In the genomic region with DNA sequence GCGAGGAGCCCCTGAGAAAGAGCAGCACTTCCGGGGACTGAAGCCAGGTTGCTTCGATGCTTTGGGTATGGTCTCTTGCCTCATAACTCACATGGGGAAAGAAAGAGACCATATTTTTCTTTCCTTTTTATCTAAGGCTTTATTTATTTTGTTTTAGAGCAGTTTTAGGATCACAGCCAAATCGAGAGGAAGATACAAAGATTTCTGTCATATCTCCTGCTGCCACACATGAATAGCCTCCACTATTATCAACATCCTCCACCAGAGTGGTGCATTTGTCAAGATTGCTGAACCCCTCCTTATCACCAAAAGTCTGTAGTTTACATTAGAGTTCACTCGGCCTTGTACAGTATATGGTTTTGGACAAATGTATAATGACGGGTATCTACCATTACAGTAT, we compare ENCODE assay signal across 1 cellular context.
TF ChIP-seq lines count a peak whose summit lies in the region.

No MANE protein-coding gene starts in this region.

TF ChIP-seq in K562, 482 proteins besides CTCF, POLR2A, EP300 and RAD21 (continued from another document and continues in another):
- TF ChIP-seq, protein P1, sequence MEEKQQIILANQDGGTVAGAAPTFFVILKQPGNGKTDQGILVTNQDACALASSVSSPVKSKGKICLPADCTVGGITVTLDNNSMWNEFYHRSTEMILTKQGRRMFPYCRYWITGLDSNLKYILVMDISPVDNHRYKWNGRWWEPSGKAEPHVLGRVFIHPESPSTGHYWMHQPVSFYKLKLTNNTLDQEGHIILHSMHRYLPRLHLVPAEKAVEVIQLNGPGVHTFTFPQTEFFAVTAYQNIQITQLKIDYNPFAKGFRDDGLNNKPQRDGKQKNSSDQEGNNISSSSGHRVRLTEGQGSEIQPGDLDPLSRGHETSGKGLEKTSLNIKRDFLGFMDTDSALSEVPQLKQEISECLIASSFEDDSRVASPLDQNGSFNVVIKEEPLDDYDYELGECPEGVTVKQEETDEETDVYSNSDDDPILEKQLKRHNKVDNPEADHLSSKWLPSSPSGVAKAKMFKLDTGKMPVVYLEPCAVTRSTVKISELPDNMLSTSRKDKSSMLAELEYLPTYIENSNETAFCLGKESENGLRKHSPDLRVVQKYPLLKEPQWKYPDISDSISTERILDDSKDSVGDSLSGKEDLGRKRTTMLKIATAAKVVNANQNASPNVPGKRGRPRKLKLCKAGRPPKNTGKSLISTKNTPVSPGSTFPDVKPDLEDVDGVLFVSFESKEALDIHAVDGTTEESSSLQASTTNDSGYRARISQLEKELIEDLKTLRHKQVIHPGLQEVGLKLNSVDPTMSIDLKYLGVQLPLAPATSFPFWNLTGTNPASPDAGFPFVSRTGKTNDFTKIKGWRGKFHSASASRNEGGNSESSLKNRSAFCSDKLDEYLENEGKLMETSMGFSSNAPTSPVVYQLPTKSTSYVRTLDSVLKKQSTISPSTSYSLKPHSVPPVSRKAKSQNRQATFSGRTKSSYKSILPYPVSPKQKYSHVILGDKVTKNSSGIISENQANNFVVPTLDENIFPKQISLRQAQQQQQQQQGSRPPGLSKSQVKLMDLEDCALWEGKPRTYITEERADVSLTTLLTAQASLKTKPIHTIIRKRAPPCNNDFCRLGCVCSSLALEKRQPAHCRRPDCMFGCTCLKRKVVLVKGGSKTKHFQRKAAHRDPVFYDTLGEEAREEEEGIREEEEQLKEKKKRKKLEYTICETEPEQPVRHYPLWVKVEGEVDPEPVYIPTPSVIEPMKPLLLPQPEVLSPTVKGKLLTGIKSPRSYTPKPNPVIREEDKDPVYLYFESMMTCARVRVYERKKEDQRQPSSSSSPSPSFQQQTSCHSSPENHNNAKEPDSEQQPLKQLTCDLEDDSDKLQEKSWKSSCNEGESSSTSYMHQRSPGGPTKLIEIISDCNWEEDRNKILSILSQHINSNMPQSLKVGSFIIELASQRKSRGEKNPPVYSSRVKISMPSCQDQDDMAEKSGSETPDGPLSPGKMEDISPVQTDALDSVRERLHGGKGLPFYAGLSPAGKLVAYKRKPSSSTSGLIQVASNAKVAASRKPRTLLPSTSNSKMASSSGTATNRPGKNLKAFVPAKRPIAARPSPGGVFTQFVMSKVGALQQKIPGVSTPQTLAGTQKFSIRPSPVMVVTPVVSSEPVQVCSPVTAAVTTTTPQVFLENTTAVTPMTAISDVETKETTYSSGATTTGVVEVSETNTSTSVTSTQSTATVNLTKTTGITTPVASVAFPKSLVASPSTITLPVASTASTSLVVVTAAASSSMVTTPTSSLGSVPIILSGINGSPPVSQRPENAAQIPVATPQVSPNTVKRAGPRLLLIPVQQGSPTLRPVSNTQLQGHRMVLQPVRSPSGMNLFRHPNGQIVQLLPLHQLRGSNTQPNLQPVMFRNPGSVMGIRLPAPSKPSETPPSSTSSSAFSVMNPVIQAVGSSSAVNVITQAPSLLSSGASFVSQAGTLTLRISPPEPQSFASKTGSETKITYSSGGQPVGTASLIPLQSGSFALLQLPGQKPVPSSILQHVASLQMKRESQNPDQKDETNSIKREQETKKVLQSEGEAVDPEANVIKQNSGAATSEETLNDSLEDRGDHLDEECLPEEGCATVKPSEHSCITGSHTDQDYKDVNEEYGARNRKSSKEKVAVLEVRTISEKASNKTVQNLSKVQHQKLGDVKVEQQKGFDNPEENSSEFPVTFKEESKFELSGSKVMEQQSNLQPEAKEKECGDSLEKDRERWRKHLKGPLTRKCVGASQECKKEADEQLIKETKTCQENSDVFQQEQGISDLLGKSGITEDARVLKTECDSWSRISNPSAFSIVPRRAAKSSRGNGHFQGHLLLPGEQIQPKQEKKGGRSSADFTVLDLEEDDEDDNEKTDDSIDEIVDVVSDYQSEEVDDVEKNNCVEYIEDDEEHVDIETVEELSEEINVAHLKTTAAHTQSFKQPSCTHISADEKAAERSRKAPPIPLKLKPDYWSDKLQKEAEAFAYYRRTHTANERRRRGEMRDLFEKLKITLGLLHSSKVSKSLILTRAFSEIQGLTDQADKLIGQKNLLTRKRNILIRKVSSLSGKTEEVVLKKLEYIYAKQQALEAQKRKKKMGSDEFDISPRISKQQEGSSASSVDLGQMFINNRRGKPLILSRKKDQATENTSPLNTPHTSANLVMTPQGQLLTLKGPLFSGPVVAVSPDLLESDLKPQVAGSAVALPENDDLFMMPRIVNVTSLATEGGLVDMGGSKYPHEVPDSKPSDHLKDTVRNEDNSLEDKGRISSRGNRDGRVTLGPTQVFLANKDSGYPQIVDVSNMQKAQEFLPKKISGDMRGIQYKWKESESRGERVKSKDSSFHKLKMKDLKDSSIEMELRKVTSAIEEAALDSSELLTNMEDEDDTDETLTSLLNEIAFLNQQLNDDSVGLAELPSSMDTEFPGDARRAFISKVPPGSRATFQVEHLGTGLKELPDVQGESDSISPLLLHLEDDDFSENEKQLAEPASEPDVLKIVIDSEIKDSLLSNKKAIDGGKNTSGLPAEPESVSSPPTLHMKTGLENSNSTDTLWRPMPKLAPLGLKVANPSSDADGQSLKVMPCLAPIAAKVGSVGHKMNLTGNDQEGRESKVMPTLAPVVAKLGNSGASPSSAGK (IDR thresholded peaks at IDR 0.05) = no peak
- TF ChIP-seq DACH1 (IDR thresholded peaks at IDR 0.05; ENCODE audit: partially characterized antibody) (no peak), NR4A1 (CRISPR knock-in tag; IDR thresholded peaks at IDR 0.05) (no peak), NR4A1 (tag; IDR thresholded peaks at IDR 0.05) (peak; percentile 67; the same call in 1 of the 2 replicates), PPARD (CRISPR knock-in tag; IDR thresholded peaks at IDR 0.05) (no peak), TCF7 (IDR thresholded peaks at IDR 0.05; ENCODE audit: borderline replicate concordance) (no peak), ZNF668 (CRISPR knock-in tag; IDR thresholded peaks at IDR 0.05) (no peak), SP1 (CRISPR knock-in tag; IDR thresholded peaks at IDR 0.05) (no peak), TARDBP (IDR thresholded peaks at IDR 0.05) (no peak), MYBL2 (IDR thresholded peaks at IDR 0.05; ENCODE audit: low read depth) (no peak), MYBL2 (CRISPR knock-in tag; IDR thresholded peaks at IDR 0.05; ENCODE audit: borderline replicate concordance) (no peak), DDX20 (tag; IDR thresholded peaks at IDR 0.05; ENCODE audit: low read depth) (no peak)
- TF ChIP-seq, protein P2, sequence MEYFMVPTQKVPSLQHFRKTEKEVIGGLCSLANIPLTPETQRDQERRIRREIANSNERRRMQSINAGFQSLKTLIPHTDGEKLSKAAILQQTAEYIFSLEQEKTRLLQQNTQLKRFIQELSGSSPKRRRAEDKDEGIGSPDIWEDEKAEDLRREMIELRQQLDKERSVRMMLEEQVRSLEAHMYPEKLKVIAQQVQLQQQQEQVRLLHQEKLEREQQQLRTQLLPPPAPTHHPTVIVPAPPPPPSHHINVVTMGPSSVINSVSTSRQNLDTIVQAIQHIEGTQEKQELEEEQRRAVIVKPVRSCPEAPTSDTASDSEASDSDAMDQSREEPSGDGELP (CRISPR knock-in tag; IDR thresholded peaks at IDR 0.05; ENCODE audit: borderline replicate concordance) = no peak
- TF ChIP-seq, protein P3, sequence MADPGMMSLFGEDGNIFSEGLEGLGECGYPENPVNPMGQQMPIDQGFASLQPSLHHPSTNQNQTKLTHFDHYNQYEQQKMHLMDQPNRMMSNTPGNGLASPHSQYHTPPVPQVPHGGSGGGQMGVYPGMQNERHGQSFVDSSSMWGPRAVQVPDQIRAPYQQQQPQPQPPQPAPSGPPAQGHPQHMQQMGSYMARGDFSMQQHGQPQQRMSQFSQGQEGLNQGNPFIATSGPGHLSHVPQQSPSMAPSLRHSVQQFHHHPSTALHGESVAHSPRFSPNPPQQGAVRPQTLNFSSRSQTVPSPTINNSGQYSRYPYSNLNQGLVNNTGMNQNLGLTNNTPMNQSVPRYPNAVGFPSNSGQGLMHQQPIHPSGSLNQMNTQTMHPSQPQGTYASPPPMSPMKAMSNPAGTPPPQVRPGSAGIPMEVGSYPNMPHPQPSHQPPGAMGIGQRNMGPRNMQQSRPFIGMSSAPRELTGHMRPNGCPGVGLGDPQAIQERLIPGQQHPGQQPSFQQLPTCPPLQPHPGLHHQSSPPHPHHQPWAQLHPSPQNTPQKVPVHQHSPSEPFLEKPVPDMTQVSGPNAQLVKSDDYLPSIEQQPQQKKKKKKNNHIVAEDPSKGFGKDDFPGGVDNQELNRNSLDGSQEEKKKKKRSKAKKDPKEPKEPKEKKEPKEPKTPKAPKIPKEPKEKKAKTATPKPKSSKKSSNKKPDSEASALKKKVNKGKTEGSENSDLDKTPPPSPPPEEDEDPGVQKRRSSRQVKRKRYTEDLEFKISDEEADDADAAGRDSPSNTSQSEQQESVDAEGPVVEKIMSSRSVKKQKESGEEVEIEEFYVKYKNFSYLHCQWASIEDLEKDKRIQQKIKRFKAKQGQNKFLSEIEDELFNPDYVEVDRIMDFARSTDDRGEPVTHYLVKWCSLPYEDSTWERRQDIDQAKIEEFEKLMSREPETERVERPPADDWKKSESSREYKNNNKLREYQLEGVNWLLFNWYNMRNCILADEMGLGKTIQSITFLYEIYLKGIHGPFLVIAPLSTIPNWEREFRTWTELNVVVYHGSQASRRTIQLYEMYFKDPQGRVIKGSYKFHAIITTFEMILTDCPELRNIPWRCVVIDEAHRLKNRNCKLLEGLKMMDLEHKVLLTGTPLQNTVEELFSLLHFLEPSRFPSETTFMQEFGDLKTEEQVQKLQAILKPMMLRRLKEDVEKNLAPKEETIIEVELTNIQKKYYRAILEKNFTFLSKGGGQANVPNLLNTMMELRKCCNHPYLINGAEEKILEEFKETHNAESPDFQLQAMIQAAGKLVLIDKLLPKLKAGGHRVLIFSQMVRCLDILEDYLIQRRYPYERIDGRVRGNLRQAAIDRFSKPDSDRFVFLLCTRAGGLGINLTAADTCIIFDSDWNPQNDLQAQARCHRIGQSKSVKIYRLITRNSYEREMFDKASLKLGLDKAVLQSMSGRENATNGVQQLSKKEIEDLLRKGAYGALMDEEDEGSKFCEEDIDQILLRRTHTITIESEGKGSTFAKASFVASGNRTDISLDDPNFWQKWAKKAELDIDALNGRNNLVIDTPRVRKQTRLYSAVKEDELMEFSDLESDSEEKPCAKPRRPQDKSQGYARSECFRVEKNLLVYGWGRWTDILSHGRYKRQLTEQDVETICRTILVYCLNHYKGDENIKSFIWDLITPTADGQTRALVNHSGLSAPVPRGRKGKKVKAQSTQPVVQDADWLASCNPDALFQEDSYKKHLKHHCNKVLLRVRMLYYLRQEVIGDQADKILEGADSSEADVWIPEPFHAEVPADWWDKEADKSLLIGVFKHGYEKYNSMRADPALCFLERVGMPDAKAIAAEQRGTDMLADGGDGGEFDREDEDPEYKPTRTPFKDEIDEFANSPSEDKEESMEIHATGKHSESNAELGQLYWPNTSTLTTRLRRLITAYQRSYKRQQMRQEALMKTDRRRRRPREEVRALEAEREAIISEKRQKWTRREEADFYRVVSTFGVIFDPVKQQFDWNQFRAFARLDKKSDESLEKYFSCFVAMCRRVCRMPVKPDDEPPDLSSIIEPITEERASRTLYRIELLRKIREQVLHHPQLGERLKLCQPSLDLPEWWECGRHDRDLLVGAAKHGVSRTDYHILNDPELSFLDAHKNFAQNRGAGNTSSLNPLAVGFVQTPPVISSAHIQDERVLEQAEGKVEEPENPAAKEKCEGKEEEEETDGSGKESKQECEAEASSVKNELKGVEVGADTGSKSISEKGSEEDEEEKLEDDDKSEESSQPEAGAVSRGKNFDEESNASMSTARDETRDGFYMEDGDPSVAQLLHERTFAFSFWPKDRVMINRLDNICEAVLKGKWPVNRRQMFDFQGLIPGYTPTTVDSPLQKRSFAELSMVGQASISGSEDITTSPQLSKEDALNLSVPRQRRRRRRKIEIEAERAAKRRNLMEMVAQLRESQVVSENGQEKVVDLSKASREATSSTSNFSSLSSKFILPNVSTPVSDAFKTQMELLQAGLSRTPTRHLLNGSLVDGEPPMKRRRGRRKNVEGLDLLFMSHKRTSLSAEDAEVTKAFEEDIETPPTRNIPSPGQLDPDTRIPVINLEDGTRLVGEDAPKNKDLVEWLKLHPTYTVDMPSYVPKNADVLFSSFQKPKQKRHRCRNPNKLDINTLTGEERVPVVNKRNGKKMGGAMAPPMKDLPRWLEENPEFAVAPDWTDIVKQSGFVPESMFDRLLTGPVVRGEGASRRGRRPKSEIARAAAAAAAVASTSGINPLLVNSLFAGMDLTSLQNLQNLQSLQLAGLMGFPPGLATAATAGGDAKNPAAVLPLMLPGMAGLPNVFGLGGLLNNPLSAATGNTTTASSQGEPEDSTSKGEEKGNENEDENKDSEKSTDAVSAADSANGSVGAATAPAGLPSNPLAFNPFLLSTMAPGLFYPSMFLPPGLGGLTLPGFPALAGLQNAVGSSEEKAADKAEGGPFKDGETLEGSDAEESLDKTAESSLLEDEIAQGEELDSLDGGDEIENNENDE (IDR thresholded peaks at IDR 0.05; ENCODE audit: low read depth, low read length) = no peak
- TF ChIP-seq, protein P4, sequence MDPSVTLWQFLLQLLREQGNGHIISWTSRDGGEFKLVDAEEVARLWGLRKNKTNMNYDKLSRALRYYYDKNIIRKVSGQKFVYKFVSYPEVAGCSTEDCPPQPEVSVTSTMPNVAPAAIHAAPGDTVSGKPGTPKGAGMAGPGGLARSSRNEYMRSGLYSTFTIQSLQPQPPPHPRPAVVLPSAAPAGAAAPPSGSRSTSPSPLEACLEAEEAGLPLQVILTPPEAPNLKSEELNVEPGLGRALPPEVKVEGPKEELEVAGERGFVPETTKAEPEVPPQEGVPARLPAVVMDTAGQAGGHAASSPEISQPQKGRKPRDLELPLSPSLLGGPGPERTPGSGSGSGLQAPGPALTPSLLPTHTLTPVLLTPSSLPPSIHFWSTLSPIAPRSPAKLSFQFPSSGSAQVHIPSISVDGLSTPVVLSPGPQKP (CRISPR knock-in tag; IDR thresholded peaks at IDR 0.05) = no peak
- TF ChIP-seq, protein P5, sequence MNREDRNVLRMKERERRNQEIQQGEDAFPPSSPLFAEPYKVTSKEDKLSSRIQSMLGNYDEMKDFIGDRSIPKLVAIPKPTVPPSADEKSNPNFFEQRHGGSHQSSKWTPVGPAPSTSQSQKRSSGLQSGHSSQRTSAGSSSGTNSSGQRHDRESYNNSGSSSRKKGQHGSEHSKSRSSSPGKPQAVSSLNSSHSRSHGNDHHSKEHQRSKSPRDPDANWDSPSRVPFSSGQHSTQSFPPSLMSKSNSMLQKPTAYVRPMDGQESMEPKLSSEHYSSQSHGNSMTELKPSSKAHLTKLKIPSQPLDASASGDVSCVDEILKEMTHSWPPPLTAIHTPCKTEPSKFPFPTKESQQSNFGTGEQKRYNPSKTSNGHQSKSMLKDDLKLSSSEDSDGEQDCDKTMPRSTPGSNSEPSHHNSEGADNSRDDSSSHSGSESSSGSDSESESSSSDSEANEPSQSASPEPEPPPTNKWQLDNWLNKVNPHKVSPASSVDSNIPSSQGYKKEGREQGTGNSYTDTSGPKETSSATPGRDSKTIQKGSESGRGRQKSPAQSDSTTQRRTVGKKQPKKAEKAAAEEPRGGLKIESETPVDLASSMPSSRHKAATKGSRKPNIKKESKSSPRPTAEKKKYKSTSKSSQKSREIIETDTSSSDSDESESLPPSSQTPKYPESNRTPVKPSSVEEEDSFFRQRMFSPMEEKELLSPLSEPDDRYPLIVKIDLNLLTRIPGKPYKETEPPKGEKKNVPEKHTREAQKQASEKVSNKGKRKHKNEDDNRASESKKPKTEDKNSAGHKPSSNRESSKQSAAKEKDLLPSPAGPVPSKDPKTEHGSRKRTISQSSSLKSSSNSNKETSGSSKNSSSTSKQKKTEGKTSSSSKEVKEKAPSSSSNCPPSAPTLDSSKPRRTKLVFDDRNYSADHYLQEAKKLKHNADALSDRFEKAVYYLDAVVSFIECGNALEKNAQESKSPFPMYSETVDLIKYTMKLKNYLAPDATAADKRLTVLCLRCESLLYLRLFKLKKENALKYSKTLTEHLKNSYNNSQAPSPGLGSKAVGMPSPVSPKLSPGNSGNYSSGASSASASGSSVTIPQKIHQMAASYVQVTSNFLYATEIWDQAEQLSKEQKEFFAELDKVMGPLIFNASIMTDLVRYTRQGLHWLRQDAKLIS (CRISPR knock-in tag; IDR thresholded peaks at IDR 0.05) = no peak
- TF ChIP-seq, protein P6, sequence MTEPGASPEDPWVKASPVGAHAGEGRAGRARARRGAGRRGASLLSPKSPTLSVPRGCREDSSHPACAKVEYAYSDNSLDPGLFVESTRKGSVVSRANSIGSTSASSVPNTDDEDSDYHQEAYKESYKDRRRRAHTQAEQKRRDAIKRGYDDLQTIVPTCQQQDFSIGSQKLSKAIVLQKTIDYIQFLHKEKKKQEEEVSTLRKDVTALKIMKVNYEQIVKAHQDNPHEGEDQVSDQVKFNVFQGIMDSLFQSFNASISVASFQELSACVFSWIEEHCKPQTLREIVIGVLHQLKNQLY (CRISPR knock-in tag; conservative IDR thresholded peaks at IDR 0.05) = no peak
